8 cellular contexts compared by ENCODE assay signal in the genomic region with DNA sequence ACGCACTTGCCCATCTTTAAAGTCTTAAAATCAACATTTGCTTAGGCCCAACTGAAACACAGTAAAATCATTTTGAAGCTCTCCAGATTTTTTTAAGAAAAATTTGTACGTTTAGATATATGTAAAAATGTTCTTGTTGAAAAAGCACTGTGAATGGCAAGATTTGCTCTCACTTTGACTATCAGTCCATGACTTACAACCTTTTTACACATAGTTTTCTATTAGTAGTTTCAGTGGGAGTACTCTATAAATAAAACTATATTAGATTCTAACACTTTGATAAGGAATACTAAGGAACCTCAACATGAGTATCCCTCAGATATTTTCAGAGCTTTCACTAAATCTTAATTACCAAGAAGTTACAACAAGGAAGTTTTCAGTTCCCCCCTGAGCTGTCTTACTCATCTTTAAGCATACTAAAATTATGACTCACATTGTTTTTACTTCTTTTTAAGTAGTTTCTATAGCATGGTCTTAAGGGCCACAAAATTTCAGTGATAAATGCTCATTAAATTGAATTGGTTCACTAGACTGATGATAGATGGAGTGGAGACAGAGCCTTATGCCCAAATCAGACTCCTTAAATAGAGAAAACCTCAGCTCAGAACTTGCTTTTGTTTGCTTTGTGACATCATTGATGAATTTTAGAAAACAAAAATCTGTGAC. TPM values are rescaled to one million over a fixed set of nuclear protein-coding genes. Genes with fewer than 3 reads are reported as not detected.
DNase-seq lines count a peak whose midpoint lies in the region; ATAC-seq and TF ChIP-seq lines count a peak whose summit lies in the region.

No MANE protein-coding gene starts in this region.

- no peak overlapping the region for H3K9ac ChIP-seq in endodermal cell (ENCODE audit: extremely low read depth, low read length, poor library complexity, severe bottlenecking)

- ATAC-seq in GM19463 (IDR thresholded peaks at IDR 0.05; ENCODE audit: unreplicated experiment) = peak; percentile 91
- peak; percentile 96 for ATAC-seq in HG03432 (IDR thresholded peaks at IDR 0.05; ENCODE audit: unreplicated experiment)

- H3K36me3 ChIP-seq in brain microvascular endothelial cell (replicated peaks) (no peaks in the 10 kb centered on the region), endodermal cell (ENCODE audit: control insufficient read depth, insufficient read depth, low read length) (no peaks in the 10 kb centered on the region), Peyer's patch (no peaks in the 10 kb centered on the region)

- DNase-seq in ACHN (peak; percentile 30), brain microvascular endothelial cell (peak; percentile 40), endodermal cell (no peak), NCI-H187 (lab: John Stamatoyannopoulos, UW) (no peak), Peyer's patch (no peak)
- no peak for DNase-seq in stimulated activated CD4-positive, alpha-beta T cell treated with anti-CD3 and anti-CD28 coated beads, Interleukin-2, amount 100 ng/mL, for 48 hours

- H3K27ac Mint-ChIP-seq in endodermal cell = no peak overlapping the region

- no peak overlapping the region for H3K4me3 ChIP-seq in brain microvascular endothelial cell (ENCODE audit: low read depth, low read length)
- no peak overlapping the region for H3K4me3 ChIP-seq in endodermal cell (ENCODE audit: low read length)
- no peak overlapping the region for H3K4me3 ChIP-seq in Peyer's patch

- H3K36me3 Mint-ChIP-seq in endodermal cell (ENCODE audit: low read depth) = no peaks in the 10 kb centered on the region

- no peak for TF ChIP-seq CTCF in brain microvascular endothelial cell (IDR thresholded peaks at IDR 0.05; ENCODE audit: low read depth, low read length, missing control alignments)
- TF ChIP-seq CTCF in endodermal cell (conservative IDR thresholded peaks at IDR 0.05) = no peak
- no peak for TF ChIP-seq CTCF in Peyer's patch (IDR thresholded peaks at IDR 0.05)

- TF ChIP-seq POLR2A in Peyer's patch (IDR thresholded peaks at IDR 0.05) = no peak

- H3K4me1 ChIP-seq in endodermal cell (ENCODE audit: control insufficient read depth, insufficient read depth, low read length) (no peaks in the 10 kb centered on the region), Peyer's patch (no peaks in the 10 kb centered on the region)

- H3K9me3 ChIP-seq in endodermal cell (ENCODE audit: control insufficient read depth, low read length) (no peaks in the 10 kb centered on the region), Peyer's patch (no peaks in the 10 kb centered on the region)

- in situ Hi-C loops in ACHN (cut with HindIII; ENCODE audit: low pct_ligation_motif_present, low pct_unique_long_range_greater_than_20kb, low sequenced_read_pairs) (no loop called here), brain microvascular endothelial cell (cut with HindIII; ENCODE audit: low pct_ligation_motif_present, low sequenced_read_pairs) (no loop called here)

- no peaks in the 10 kb centered on the region for H3K27me3 Mint-ChIP-seq in endodermal cell (ENCODE audit: insufficient read depth)

- no peak overlapping the region for H3K4me3 Mint-ChIP-seq in endodermal cell

- H3K27me3 ChIP-seq in brain microvascular endothelial cell (replicated peaks) = no peaks in the 10 kb centered on the region
- H3K27me3 ChIP-seq in endodermal cell (ENCODE audit: control insufficient read depth, insufficient read depth, low read length, poor library complexity, severe bottlenecking) = no peaks in the 10 kb centered on the region
- H3K27me3 ChIP-seq in Peyer's patch = no peaks in the 10 kb centered on the region

- H3K27ac ChIP-seq in brain microvascular endothelial cell (peak overlapping the region; percentile 55), endodermal cell (ENCODE audit: low read depth, low read length) (no peak overlapping the region), Peyer's patch (no peak overlapping the region)

- H3K4me1 Mint-ChIP-seq in endodermal cell = no peaks in the 10 kb centered on the region

- 94 to 100% methylated on average over 1 of the region's 2 CpGs for WGBS in endodermal cell (ENCODE audit: insufficient coverage in 1 of 2, insufficient read length in 1 of 2), 2 experiments

- H3K9me3 Mint-ChIP-seq in endodermal cell = peaks cover 1% of the 10 kb centered on the region

RNA-seq across cellular contexts. Expression of a gene that starts 31.6 kb away (rescaled TPM):
- total RNA-seq in endodermal cell = 10 to 100 TPM; 24.7 to 27.3 TPM
- polyA plus RNA-seq in endodermal cell (2013, experiment 1 of 2) = 12.1 TPM
- 12.1 TPM for polyA plus RNA-seq in endodermal cell (2013, experiment 2 of 2)
- 10 to 100 TPM in 2 of 4 donors, 1 to 10 TPM in 2; 5.0 to 12.7 (median 10.1) TPM for total RNA-seq in Peyer's patch

Comparison
In these comparisons a context has a peak if more than half of its experiments do, and no peak if none do; other contexts are left out.
1. DNase-seq: peak in ACHN (single experiment) and brain microvascular endothelial cell (single experiment); none in endodermal cell (single experiment), NCI-H187 (0 of 2), stimulated activated CD4-positive, alpha-beta T cell treated with anti-CD3 and anti-CD28 coated beads, Interleukin-2, amount 100 ng/mL, for 48 hours (0 of 2) and Peyer's patch (0 of 3).